Comparison of ENCODE assay signal across 2 cellular contexts in genomic region chr19:35805518-35806102, GRCh38.
TF ChIP-seq lines count a peak whose summit lies in the region.

No MANE protein-coding gene starts in this region.

TF ChIP-seq in Ishikawa, 13 proteins besides CTCF, POLR2A, EP300 and RAD21:
- TF ChIP-seq NFIC (IDR thresholded peaks at IDR 0.05) (peak; percentile 51), YY1 (IDR thresholded peaks at IDR 0.05; ENCODE audit: low read depth) (no peak)

TF ChIP-seq in K562, 482 proteins besides CTCF, POLR2A, EP300 and RAD21:
- TF ChIP-seq HOXB6 (CRISPR knock-in tag; IDR thresholded peaks at IDR 0.05; ENCODE audit: borderline replicate concordance) (no peak), NFIC (IDR thresholded peaks at IDR 0.05) (peak; percentile 72), NFIX (CRISPR knock-in tag; IDR thresholded peaks at IDR 0.05; ENCODE audit: low read depth) (peak; percentile 54)
